In genomic region chr20:62951896-62952372, GRCh38 we compare ENCODE assay signal across 9 cellular contexts. TPM values are rescaled to one million over a fixed set of nuclear protein-coding genes. Genes with fewer than 3 reads are reported as not detected.
A peak's percentile ranks its signal among the peaks of the same experiment; 100 is the strongest.
DNase-seq lines count a peak whose midpoint lies in the region; ATAC-seq and TF ChIP-seq lines count a peak whose summit lies in the region.
"Had no signal": no experiment of that assay in that cellular context is flagged by ENCODE, and none has a peak within 500 bp of the region (broad histone marks: within the 10 kb centered on the region; RNA-seq: fewer than 3 reads in every experiment).

No MANE protein-coding gene starts in this region.

- H3K27ac ChIP-seq in iPS-20b (ENCODE audit: low read length) = no peak overlapping the region
- H3K27ac ChIP-seq in WERI-Rb-1 = no peak overlapping the region

- H3K4me3 ChIP-seq in iPS-20b (ENCODE audit: low read length) (peak overlapping the region; percentile 53), WERI-Rb-1 (ENCODE audit: low read depth, low read length) (no peak overlapping the region)

- H3K36me3 ChIP-seq in iPS-20b (ENCODE audit: insufficient read depth, low read depth, low read length) (peaks cover 35% of the 10 kb centered on the region), WERI-Rb-1 (peaks cover 32% of the 10 kb centered on the region)

- no peaks in the 10 kb centered on the region for H3K27me3 Mint-ChIP-seq in activated CD4-positive, alpha-beta T cell treated with anti-CD3 and anti-CD28 coated beads for 36 hours
- H3K27me3 Mint-ChIP-seq in activated CD8-positive, alpha-beta T cell treated with anti-CD3 and anti-CD28 coated beads, Interleukin-2, amount 10 ng/mL, durations not matched to agents 7 days and 5 days (ENCODE audit: low read depth) = no peaks in the 10 kb centered on the region

- H3K36me3 Mint-ChIP-seq in activated CD4-positive, alpha-beta T cell treated with anti-CD3 and anti-CD28 coated beads for 36 hours (ENCODE audit: low read depth) = peaks cover 34% of the 10 kb centered on the region
- peaks cover 50% of the 10 kb centered on the region for H3K36me3 Mint-ChIP-seq in activated CD8-positive, alpha-beta T cell treated with anti-CD3 and anti-CD28 coated beads, Interleukin-2, amount 10 ng/mL, durations not matched to agents 7 days and 5 days (ENCODE audit: low read depth)
- peaks cover 38% of the 10 kb centered on the region for H3K36me3 Mint-ChIP-seq in stimulated activated effector memory CD8-positive, alpha-beta T cell treated with anti-CD3 and anti-CD28 coated beads, Interleukin-12 subunit alpha, Interleukin-12 subunit beta, amount 100 ng/mL, for 72 hours

- H3K9me3 Mint-ChIP-seq in activated CD4-positive, alpha-beta T cell treated with anti-CD3 and anti-CD28 coated beads for 36 hours (ENCODE audit: low read depth) = peaks cover 1% of the 10 kb centered on the region
- peaks cover 3% of the 10 kb centered on the region for H3K9me3 Mint-ChIP-seq in activated CD8-positive, alpha-beta T cell treated with anti-CD3 and anti-CD28 coated beads, Interleukin-2, amount 10 ng/mL, durations not matched to agents 7 days and 5 days (ENCODE audit: insufficient read depth)
- no peaks in the 10 kb centered on the region for H3K9me3 Mint-ChIP-seq in stimulated activated effector memory CD8-positive, alpha-beta T cell treated with anti-CD3 and anti-CD28 coated beads, Interleukin-12 subunit alpha, Interleukin-12 subunit beta, amount 100 ng/mL, for 72 hours

- H3K9me3 ChIP-seq in iPS-20b (ENCODE audit: insufficient read depth, low read depth, low read length) = no peaks in the 10 kb centered on the region
- no peaks in the 10 kb centered on the region for H3K9me3 ChIP-seq in WERI-Rb-1 (ENCODE audit: severe bottlenecking)

- H3K4me1 ChIP-seq in iPS-20b (ENCODE audit: insufficient read depth, low read length) = peaks cover 11% of the 10 kb centered on the region; the same call in 1 of the 2 replicates

- no peak for TF ChIP-seq CTCF in WERI-Rb-1 (IDR thresholded peaks at IDR 0.05; ENCODE audit: low read depth, low read length)

- no peaks in the 10 kb centered on the region for H3K27me3 ChIP-seq in iPS-20b (ENCODE audit: insufficient read depth, low read length)
- H3K27me3 ChIP-seq in WERI-Rb-1 (ENCODE audit: insufficient read depth, low read depth, severe bottlenecking) = no peaks in the 10 kb centered on the region

- H3K9ac ChIP-seq in iPS-20b (ENCODE audit: low read depth, low read length) = peak overlapping the region; percentile 48; the same call in 1 of the 2 replicates

- H3K4me1 Mint-ChIP-seq in activated CD4-positive, alpha-beta T cell treated with anti-CD3 and anti-CD28 coated beads for 36 hours = peaks cover 25% of the 10 kb centered on the region
- peaks cover 44% of the 10 kb centered on the region for H3K4me1 Mint-ChIP-seq in activated CD8-positive, alpha-beta T cell treated with anti-CD3 and anti-CD28 coated beads, Interleukin-2, amount 10 ng/mL, durations not matched to agents 7 days and 5 days (ENCODE audit: low read depth)
- peaks cover 19% of the 10 kb centered on the region for H3K4me1 Mint-ChIP-seq in stimulated activated effector memory CD8-positive, alpha-beta T cell treated with anti-CD3 and anti-CD28 coated beads, Interleukin-12 subunit alpha, Interleukin-12 subunit beta, amount 100 ng/mL, for 72 hours

- no peak for ATAC-seq in activated CD4-positive, alpha-beta T cell treated with anti-CD3 and anti-CD28 coated beads for 36 hours
- ATAC-seq in activated CD8-positive, alpha-beta T cell treated with anti-CD3 and anti-CD28 coated beads, Interleukin-2, amount 10 ng/mL, durations not matched to agents 7 days and 5 days = no peak
- no peak for ATAC-seq in stimulated activated effector memory CD8-positive, alpha-beta T cell treated with anti-CD3 and anti-CD28 coated beads, Interleukin-12 subunit alpha, Interleukin-12 subunit beta, amount 100 ng/mL, for 72 hours
- no peak for ATAC-seq in GM21786 (IDR thresholded peaks at IDR 0.05; ENCODE audit: unreplicated experiment)

- peak overlapping the region; percentile 69 for H3K4me3 Mint-ChIP-seq in activated CD4-positive, alpha-beta T cell treated with anti-CD3 and anti-CD28 coated beads for 36 hours
- H3K4me3 Mint-ChIP-seq in activated CD8-positive, alpha-beta T cell treated with anti-CD3 and anti-CD28 coated beads, Interleukin-2, amount 10 ng/mL, durations not matched to agents 7 days and 5 days = peak overlapping the region; percentile 82
- peak overlapping the region; percentile 89 for H3K4me3 Mint-ChIP-seq in stimulated activated effector memory CD8-positive, alpha-beta T cell treated with anti-CD3 and anti-CD28 coated beads, Interleukin-12 subunit alpha, Interleukin-12 subunit beta, amount 100 ng/mL, for 72 hours

- no peak for DNase-seq in activated CD4-positive, alpha-beta T cell treated with anti-CD3 and anti-CD28 coated beads for 36 hours
- no peak for DNase-seq in activated CD4-positive, alpha-beta T cell treated with anti-CD3 and anti-CD28 coated beads for 4 hours
- DNase-seq in activated CD8-positive, alpha-beta T cell treated with anti-CD3 and anti-CD28 coated beads, Interleukin-2, amount 10 ng/mL, durations not matched to agents 7 days and 5 days = no peak
- DNase-seq in stimulated activated effector memory CD8-positive, alpha-beta T cell treated with anti-CD3 and anti-CD28 coated beads, Interleukin-12 subunit alpha, Interleukin-12 subunit beta, amount 100 ng/mL, for 72 hours (ENCODE audit: low spot score in 2 of 2) = no peak
- DNase-seq in cerebellum (ENCODE audit: low spot score) (no peak), WERI-Rb-1 (no peak)

- POLR2A ChIA-PET in activated CD4-positive, alpha-beta T cell treated with anti-CD3 and anti-CD28 coated beads for 36 hours (lab: Charles Lee) = no interaction called here
- POLR2A ChIA-PET in activated CD8-positive, alpha-beta T cell treated with anti-CD3 and anti-CD28 coated beads, Interleukin-2, amount 10 ng/mL, durations not matched to agents 7 days and 5 days (lab: Charles Lee) = interaction anchor here (0.9 kb wide), 1 partner anchor 13 kb away, joined by 4 read pairs; the partner anchor contains the start of gene GID8

- peak overlapping the region; percentile 58 for H3K27ac Mint-ChIP-seq in activated CD4-positive, alpha-beta T cell treated with anti-CD3 and anti-CD28 coated beads for 36 hours
- peak overlapping the region; percentile 94 for H3K27ac Mint-ChIP-seq in activated CD8-positive, alpha-beta T cell treated with anti-CD3 and anti-CD28 coated beads, Interleukin-2, amount 10 ng/mL, durations not matched to agents 7 days and 5 days
- peak overlapping the region; percentile 95 for H3K27ac Mint-ChIP-seq in stimulated activated effector memory CD8-positive, alpha-beta T cell treated with anti-CD3 and anti-CD28 coated beads, Interleukin-12 subunit alpha, Interleukin-12 subunit beta, amount 100 ng/mL, for 72 hours

- intact Hi-C loops in activated CD4-positive, alpha-beta T cell treated with anti-CD3 and anti-CD28 coated beads for 36 hours (cut with DNase I, micrococcal nuclease) = loop anchor here in 1 of 2 experiments (1.0 kb wide), 1 partner anchor 13 kb away; no protein-coding TSS in a partner anchor

- CTCF ChIA-PET in activated CD4-positive, alpha-beta T cell treated with anti-CD3 and anti-CD28 coated beads for 36 hours (lab: Charles Lee) = interaction anchor here (1.6 kb wide), 1 partner anchor 50 kb away, joined by 3 read pairs; no protein-coding TSS in a partner anchor
- CTCF ChIA-PET in activated CD8-positive, alpha-beta T cell treated with anti-CD3 and anti-CD28 coated beads, Interleukin-2, amount 10 ng/mL, durations not matched to agents 7 days and 5 days (lab: Charles Lee) = no interaction called here

RNA-seq across cellular contexts. Expression of gene SLC17A9, which starts 0.6 kb away (rescaled TPM):
- 10 to 100 TPM; 16.2 to 16.5 TPM for total RNA-seq in activated CD4-positive, alpha-beta T cell treated with anti-CD3 and anti-CD28 coated beads for 36 hours
- total RNA-seq in activated CD8-positive, alpha-beta T cell treated with anti-CD3 and anti-CD28 coated beads, Interleukin-2, amount 10 ng/mL, durations not matched to agents 7 days and 5 days = 10 to 100 TPM; 57.8 to 69.7 TPM
- 0.36 TPM for total RNA-seq in cerebellum

RNA-seq across cellular contexts. Expression of gene GID8, which starts 14.0 kb away (rescaled TPM):
- total RNA-seq in activated CD4-positive, alpha-beta T cell treated with anti-CD3 and anti-CD28 coated beads for 36 hours = 10 to 100 TPM; 30.7 to 39.9 TPM
- total RNA-seq in activated CD8-positive, alpha-beta T cell treated with anti-CD3 and anti-CD28 coated beads, Interleukin-2, amount 10 ng/mL, durations not matched to agents 7 days and 5 days = 10 to 100 TPM; 37.3 to 39.7 TPM
- 34.3 TPM for total RNA-seq in cerebellum

RNA-seq across cellular contexts. Expression of gene DIDO1, which starts 25.6 kb away (rescaled TPM):
- 10 to 100 TPM; 43.7 to 49.7 TPM for total RNA-seq in activated CD4-positive, alpha-beta T cell treated with anti-CD3 and anti-CD28 coated beads for 36 hours
- total RNA-seq in activated CD8-positive, alpha-beta T cell treated with anti-CD3 and anti-CD28 coated beads, Interleukin-2, amount 10 ng/mL, durations not matched to agents 7 days and 5 days = 10 to 100 TPM; 69.6 to 74.0 TPM
- total RNA-seq in cerebellum = 54.3 TPM

RNA-seq across cellular contexts. Expression of gene BHLHE23, which starts 54.8 kb away (rescaled TPM):
- total RNA-seq in activated CD4-positive, alpha-beta T cell treated with anti-CD3 and anti-CD28 coated beads for 36 hours = not detected
- not detected for total RNA-seq in activated CD8-positive, alpha-beta T cell treated with anti-CD3 and anti-CD28 coated beads, Interleukin-2, amount 10 ng/mL, durations not matched to agents 7 days and 5 days
- total RNA-seq in cerebellum = not detected
- total RNA-seq: ureter had no signal

Comparison
In these comparisons a context has a peak if more than half of its experiments do, and no peak if none do; other contexts are left out.
1. RNA of gene SLC17A9, which starts 0.6 kb away (total RNA-seq): 57.8 to 69.7 TPM in activated CD8-positive, alpha-beta T cell treated with anti-CD3 and anti-CD28 coated beads, Interleukin-2, amount 10 ng/mL, durations not matched to agents 7 days and 5 days and 16.2 to 16.5 TPM in activated CD4-positive, alpha-beta T cell treated with anti-CD3 and anti-CD28 coated beads for 36 hours; 0.36 TPM in cerebellum (single experiment); every median in the first group is over 10 times any median in the second.
2. Peak in every context shown above with its lines, with median percentiles within 50 percentile points of each other: H3K27ac Mint-ChIP-seq and H3K4me3 Mint-ChIP-seq.